In genomic region chr11:3796346-3796745, GRCh38 we compare ENCODE assay signal across 8 cellular contexts. TPM values are rescaled to one million over a fixed set of nuclear protein-coding genes. Genes with fewer than 3 reads are reported as not detected.
DNase-seq lines count a peak whose midpoint lies in the region; ATAC-seq, FAIRE-seq and TF ChIP-seq lines count a peak whose summit lies in the region.

No MANE protein-coding gene starts in this region.

- H3K4me1 ChIP-seq in SK-N-SH (ENCODE audit: control insufficient read depth in 1 of 2, insufficient read depth in 2 of 2, low read depth in 1 of 2, low read length in 1 of 2) (peaks cover 0 to 5% of the 10 kb centered on the region in 2 experiments; a peak in 2 of 4 replicates), iPS-20b (ENCODE audit: insufficient read depth, low read length) (peaks cover 6% of the 10 kb centered on the region; the same call in 1 of the 2 replicates), stomach smooth muscle (ENCODE audit: control insufficient read depth, insufficient read depth, low read length) (peaks cover 13% of the 10 kb centered on the region)

- H3K79me2 ChIP-seq in SK-N-SH (ENCODE audit: insufficient read depth), result peaks cover 68% of the 10 kb centered on the region

- H3K27me3 Mint-ChIP-seq in activated T-helper 17 cell treated with anti-CD3 and anti-CD28 coated beads, Interleukin-2, amount 50 U/mL, for 72 hours, result no peaks in the 10 kb centered on the region

- TF ChIP-seq RAD21 in SK-N-SH (IDR thresholded peaks at IDR 0.05; ENCODE audit: low read length), result no peak

- H3K4me2 ChIP-seq in SK-N-SH, result peak overlapping the region; percentile 85

- H3K9me3 Mint-ChIP-seq in activated T-helper 17 cell treated with anti-CD3 and anti-CD28 coated beads, Interleukin-2, amount 50 U/mL, for 72 hours, result no peaks in the 10 kb centered on the region

- no peaks in the 10 kb centered on the region for H3K9me2 ChIP-seq in SK-N-SH

- H3K9ac ChIP-seq in SK-N-SH (peak overlapping the region; percentile 95), iPS-20b (ENCODE audit: low read depth, low read length) (peak overlapping the region; percentile 93), stomach smooth muscle (ENCODE audit: low read length in 2 of 2) (peak overlapping the region; percentile 93 to 96)

- peaks cover 63% of the 10 kb centered on the region for H3K36me3 Mint-ChIP-seq in activated T-helper 17 cell treated with anti-CD3 and anti-CD28 coated beads, Interleukin-2, amount 50 U/mL, for 72 hours (ENCODE audit: low read depth)

- H3F3A ChIP-seq in SK-N-SH (replicated peaks; ENCODE audit: insufficient read depth), result peaks cover 4% of the 10 kb centered on the region

- H3K27ac ChIP-seq in SK-N-SH (ENCODE audit: low read depth in 2 of 2, low read length in 1 of 2) (peak overlapping the region in 1 of 2 experiments; percentile 88; a peak in 1 of 4 replicates), iPS-20b (ENCODE audit: low read length) (no peak overlapping the region), stomach smooth muscle (ENCODE audit: low read length) (peak overlapping the region; percentile 94)

- peak overlapping the region; percentile 99 for H3K27ac Mint-ChIP-seq in activated T-helper 17 cell treated with anti-CD3 and anti-CD28 coated beads, Interleukin-2, amount 50 U/mL, for 72 hours

- peaks cover 36% of the 10 kb centered on the region for H4K20me1 ChIP-seq in SK-N-SH (ENCODE audit: insufficient read depth)

- no peaks in the 10 kb centered on the region for H3K9me3 ChIP-seq in SK-N-SH
- no peaks in the 10 kb centered on the region for H3K9me3 ChIP-seq in iPS-20b (ENCODE audit: insufficient read depth, low read depth, low read length)
- H3K9me3 ChIP-seq in stomach smooth muscle (ENCODE audit: control insufficient read depth in 2 of 2, low read length in 2 of 2), result no peaks in the 10 kb centered on the region

- WGBS in SK-N-SH (ENCODE audit: low lambda C conversion rate), result 8% methylated on average over 14 of the region's 14 CpGs

- peaks cover 0 to 24% of the 10 kb centered on the region in 2 experiments for H3K36me3 ChIP-seq in SK-N-SH (replicated peaks in 1 of 2; ENCODE audit: control insufficient read depth in 1 of 2, insufficient read depth in 2 of 2, low read length in 1 of 2)
- H3K36me3 ChIP-seq in iPS-20b (ENCODE audit: insufficient read depth, low read depth, low read length), result peaks cover 31% of the 10 kb centered on the region
- peaks cover 6 to 8% of the 10 kb centered on the region in 2 donors for H3K36me3 ChIP-seq in stomach smooth muscle (ENCODE audit: control insufficient read depth in 2 of 2, insufficient read depth in 2 of 2, low read length in 2 of 2)

- peaks cover 14% of the 10 kb centered on the region for H3K4me1 Mint-ChIP-seq in activated T-helper 17 cell treated with anti-CD3 and anti-CD28 coated beads, Interleukin-2, amount 50 U/mL, for 72 hours

- no peak for FAIRE-seq in urothelium cell line (lab: Jason Lieb, UNC)

- H3K27me3 ChIP-seq in SK-N-SH (ENCODE audit: insufficient read depth) (no peaks in the 10 kb centered on the region), iPS-20b (ENCODE audit: insufficient read depth, low read length) (no peaks in the 10 kb centered on the region), stomach smooth muscle (ENCODE audit: control insufficient read depth in 1 of 2, insufficient read depth in 2 of 2, low read length in 2 of 2) (no peaks in the 10 kb centered on the region)

- CTCF ChIA-PET in SK-N-SH (lab: Yijun Ruan, JAX), result interaction anchor here (1.0 to 1.3 kb wide), 4 partner anchors 11 to 455 kb away, joined by 3 to 5 read pairs (median 4); partner anchors contain the start of gene PGAP2

- peak overlapping the region; percentile 96 for H3K4me3 Mint-ChIP-seq in activated T-helper 17 cell treated with anti-CD3 and anti-CD28 coated beads, Interleukin-2, amount 50 U/mL, for 72 hours

- TF ChIP-seq CTCF in SK-N-SH (IDR thresholded peaks at IDR 0.05), result no peak

- ATAC-seq in SK-N-SH treated with all-trans-retinoic acid at 6 μM for 48 hours, result no peak
- no peak for ATAC-seq in activated T-helper 17 cell treated with anti-CD3 and anti-CD28 coated beads, Interleukin-2, amount 50 U/mL, for 72 hours (replicated peaks)
- no peak for ATAC-seq in HG02759 (IDR thresholded peaks at IDR 0.05; ENCODE audit: unreplicated experiment)

- no peak for DNase-seq in SK-N-SH
- DNase-seq in urothelium cell line (ENCODE audit: low spot score), result no peak
- DNase-seq in NCI-H526 (lab: John Stamatoyannopoulos, UW), result no peak

- no peak overlapping the region for H2AFZ ChIP-seq in SK-N-SH (ENCODE audit: low read depth)

- peak overlapping the region; percentile 73 to 81 for H3K4me3 ChIP-seq in SK-N-SH (ENCODE audit: low read depth in 2 of 2, low read length in 1 of 2)
- H3K4me3 ChIP-seq in iPS-20b (ENCODE audit: low read length), result peak overlapping the region; percentile 96
- peak overlapping the region; percentile 92 to 96 for H3K4me3 ChIP-seq in stomach smooth muscle (ENCODE audit: low read length in 2 of 2)

- POLR2A ChIA-PET in SK-N-SH (lab: Yijun Ruan, JAX), result no interaction called here

- TF ChIP-seq EP300 in SK-N-SH (IDR thresholded peaks at IDR 0.05; ENCODE audit: borderline replicate concordance in 1 of 2, low read depth in 1 of 2, low read length in 1 of 2), result no peak

TF ChIP-seq in SK-N-SH, 30 proteins besides CTCF, POLR2A, EP300 and RAD21 (continues in another document):
- no peak for TF ChIP-seq MXI1 (IDR thresholded peaks at IDR 0.05; ENCODE audit: low read depth, low read length)
- TF ChIP-seq, protein P1, sequence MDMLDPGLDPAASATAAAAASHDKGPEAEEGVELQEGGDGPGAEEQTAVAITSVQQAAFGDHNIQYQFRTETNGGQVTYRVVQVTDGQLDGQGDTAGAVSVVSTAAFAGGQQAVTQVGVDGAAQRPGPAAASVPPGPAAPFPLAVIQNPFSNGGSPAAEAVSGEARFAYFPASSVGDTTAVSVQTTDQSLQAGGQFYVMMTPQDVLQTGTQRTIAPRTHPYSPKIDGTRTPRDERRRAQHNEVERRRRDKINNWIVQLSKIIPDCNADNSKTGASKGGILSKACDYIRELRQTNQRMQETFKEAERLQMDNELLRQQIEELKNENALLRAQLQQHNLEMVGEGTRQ (IDR thresholded peaks at IDR 0.05; ENCODE audit: borderline replicate concordance, low read depth, low read length), result no peak
- no peak for TF ChIP-seq CHD2 (IDR thresholded peaks at IDR 0.05; ENCODE audit: low read length, partially characterized antibody)

TF ChIP-seq in SK-N-SH treated with all-trans-retinoic acid at 6 μM for 48 hours, 23 proteins besides CTCF, POLR2A, EP300 and RAD21:
- TF ChIP-seq BACH2 (CRISPR knock-in tag; IDR thresholded peaks at IDR 0.05; ENCODE audit: borderline replicate concordance) (no peak), ZNF8 (CRISPR knock-in tag; IDR thresholded peaks at IDR 0.05) (no peak), GLIS3 (CRISPR knock-in tag; IDR thresholded peaks at IDR 0.05) (no peak), RARB (CRISPR knock-in tag; IDR thresholded peaks at IDR 0.05) (no peak), ZFP30 (CRISPR knock-in tag; IDR thresholded peaks at IDR 0.05) (no peak), OSR1 (CRISPR knock-in tag; IDR thresholded peaks at IDR 0.05) (no peak), ZNF565 (CRISPR knock-in tag; conservative IDR thresholded peaks at IDR 0.05; ENCODE audit: low read depth) (no peak), TCF4 (CRISPR knock-in tag; IDR thresholded peaks at IDR 0.05; ENCODE audit: borderline replicate concordance) (no peak), ZFP3 (CRISPR knock-in tag; IDR thresholded peaks at IDR 0.05) (no peak), ARNTL (CRISPR knock-in tag; IDR thresholded peaks at IDR 0.05; ENCODE audit: borderline replicate concordance, low read depth) (no peak)
- TF ChIP-seq, protein P2, sequence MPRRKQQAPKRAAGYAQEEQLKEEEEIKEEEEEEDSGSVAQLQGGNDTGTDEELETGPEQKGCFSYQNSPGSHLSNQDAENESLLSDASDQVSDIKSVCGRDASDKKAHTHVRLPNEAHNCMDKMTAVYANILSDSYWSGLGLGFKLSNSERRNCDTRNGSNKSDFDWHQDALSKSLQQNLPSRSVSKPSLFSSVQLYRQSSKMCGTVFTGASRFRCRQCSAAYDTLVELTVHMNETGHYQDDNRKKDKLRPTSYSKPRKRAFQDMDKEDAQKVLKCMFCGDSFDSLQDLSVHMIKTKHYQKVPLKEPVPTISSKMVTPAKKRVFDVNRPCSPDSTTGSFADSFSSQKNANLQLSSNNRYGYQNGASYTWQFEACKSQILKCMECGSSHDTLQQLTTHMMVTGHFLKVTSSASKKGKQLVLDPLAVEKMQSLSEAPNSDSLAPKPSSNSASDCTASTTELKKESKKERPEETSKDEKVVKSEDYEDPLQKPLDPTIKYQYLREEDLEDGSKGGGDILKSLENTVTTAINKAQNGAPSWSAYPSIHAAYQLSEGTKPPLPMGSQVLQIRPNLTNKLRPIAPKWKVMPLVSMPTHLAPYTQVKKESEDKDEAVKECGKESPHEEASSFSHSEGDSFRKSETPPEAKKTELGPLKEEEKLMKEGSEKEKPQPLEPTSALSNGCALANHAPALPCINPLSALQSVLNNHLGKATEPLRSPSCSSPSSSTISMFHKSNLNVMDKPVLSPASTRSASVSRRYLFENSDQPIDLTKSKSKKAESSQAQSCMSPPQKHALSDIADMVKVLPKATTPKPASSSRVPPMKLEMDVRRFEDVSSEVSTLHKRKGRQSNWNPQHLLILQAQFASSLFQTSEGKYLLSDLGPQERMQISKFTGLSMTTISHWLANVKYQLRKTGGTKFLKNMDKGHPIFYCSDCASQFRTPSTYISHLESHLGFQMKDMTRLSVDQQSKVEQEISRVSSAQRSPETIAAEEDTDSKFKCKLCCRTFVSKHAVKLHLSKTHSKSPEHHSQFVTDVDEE (CRISPR knock-in tag; IDR thresholded peaks at IDR 0.05), result no peak

RNA-seq across cellular contexts. Expression of gene NUP98, which starts 1.0 kb away (rescaled TPM):
- polyA plus RNA-seq in SK-N-SH (2012; rRNA removed), result 56.4 and 75.6 TPM in 2 replicates
- polyA plus RNA-seq in SK-N-SH (2012; cell fraction: cytosol; rRNA removed), result 37.1 and 49.1 TPM in 2 replicates
- polyA plus RNA-seq in SK-N-SH (2012; cell fraction: nucleus; rRNA removed), result 137 and 139 TPM in 2 replicates
- total RNA-seq in activated T-helper 17 cell treated with anti-CD3 and anti-CD28 coated beads, Interleukin-2, amount 50 U/mL, for 72 hours, result 100 to 1,000 TPM; 126 to 149 TPM

RNA-seq across cellular contexts. Expression of gene PGAP2, which starts 12.0 kb away (rescaled TPM):
- 41.3 and 44.1 TPM in 2 replicates for polyA plus RNA-seq in SK-N-SH (2012; rRNA removed)
- polyA plus RNA-seq in SK-N-SH (2012; cell fraction: cytosol; rRNA removed), result 23.0 and 29.7 TPM in 2 replicates
- polyA plus RNA-seq in SK-N-SH (2012; cell fraction: nucleus; rRNA removed), result 112 and 127 TPM in 2 replicates
- total RNA-seq in activated T-helper 17 cell treated with anti-CD3 and anti-CD28 coated beads, Interleukin-2, amount 50 U/mL, for 72 hours, result 10 to 100 TPM; 25.6 to 31.8 TPM

RNA-seq across cellular contexts. Expression of gene RHOG, which starts 44.4 kb away (rescaled TPM):
- polyA plus RNA-seq in SK-N-SH (2012; rRNA removed), result 61.0 and 73.7 TPM in 2 replicates
- polyA plus RNA-seq in SK-N-SH (2012; cell fraction: cytosol; rRNA removed), result 38.0 and 64.2 TPM in 2 replicates
- polyA plus RNA-seq in SK-N-SH (2012; cell fraction: nucleus; rRNA removed), result 27.9 and 34.4 TPM in 2 replicates
- total RNA-seq in activated T-helper 17 cell treated with anti-CD3 and anti-CD28 coated beads, Interleukin-2, amount 50 U/mL, for 72 hours, result 100 to 1,000 TPM; 151 to 154 TPM

RNA-seq across cellular contexts. Expression of gene STIM1, which starts 59.1 kb away (rescaled TPM):
- polyA plus RNA-seq in SK-N-SH (2012; rRNA removed), result 21.8 and 29.5 TPM in 2 replicates
- 21.3 and 29.7 TPM in 2 replicates for polyA plus RNA-seq in SK-N-SH (2012; cell fraction: cytosol; rRNA removed)
- polyA plus RNA-seq in SK-N-SH (2012; cell fraction: nucleus; rRNA removed), result 32.6 and 41.8 TPM in 2 replicates
- total RNA-seq in activated T-helper 17 cell treated with anti-CD3 and anti-CD28 coated beads, Interleukin-2, amount 50 U/mL, for 72 hours, result 10 to 100 TPM; 68.8 to 82.7 TPM
